Comparison of ENCODE assay signal across 12 cellular contexts in the genomic region with DNA sequence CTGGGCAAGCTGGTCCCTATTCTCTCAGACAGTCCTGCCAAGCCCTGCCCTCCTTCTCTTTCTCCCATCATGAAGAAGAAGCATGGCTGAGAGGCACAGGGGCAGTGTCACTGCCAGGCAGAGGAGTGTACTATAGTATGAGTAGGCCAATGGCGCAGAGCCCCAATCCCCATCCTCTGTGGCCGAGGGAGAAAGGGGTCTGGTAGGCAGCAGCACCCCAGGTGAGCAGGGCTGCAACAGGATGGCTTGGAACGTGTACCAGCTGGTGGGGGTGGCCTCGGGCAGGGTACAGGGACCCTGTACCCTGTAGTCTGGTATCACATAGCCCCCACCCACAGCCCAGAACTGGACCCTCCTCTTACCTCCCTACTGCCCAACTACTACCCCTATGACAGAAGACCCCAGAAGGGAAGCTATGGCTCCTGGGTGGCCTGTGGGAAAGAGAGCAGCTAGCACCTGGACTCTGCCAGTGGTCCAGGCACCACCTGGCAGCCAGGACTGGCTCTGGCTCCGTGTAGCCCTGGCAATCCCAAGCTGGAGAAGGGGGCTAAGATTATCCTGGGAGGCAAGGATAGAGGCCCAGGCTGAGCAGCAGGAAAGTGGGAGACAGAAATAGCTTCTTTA. TPM values are rescaled to one million over a fixed set of nuclear protein-coding genes. Genes with fewer than 3 reads are reported as not detected.
DNase-seq lines count a peak whose midpoint lies in the region; ATAC-seq and TF ChIP-seq lines count a peak whose summit lies in the region.
"Had no signal": no experiment of that assay in that cellular context is flagged by ENCODE, and none has a peak within 500 bp of the region (broad histone marks: within the 10 kb centered on the region; RNA-seq: fewer than 3 reads in every experiment).

No MANE protein-coding gene starts in this region.

- H3K4me1 ChIP-seq in CD4-positive, CD25-positive, alpha-beta regulatory T cell (ENCODE audit: control insufficient read depth, insufficient read depth, low read length, poor library complexity, severe bottlenecking), result peaks cover 54% of the 10 kb centered on the region
- H3K4me1 ChIP-seq in RWPE2 (ENCODE audit: insufficient read depth, poor library complexity, severe bottlenecking), result peaks cover 30% of the 10 kb centered on the region
- peaks cover 49 to 76% (median 73%) of the 10 kb centered on the region in 4 donors for H3K4me1 ChIP-seq in esophagus muscularis mucosa
- peaks cover 40% of the 10 kb centered on the region for H3K4me1 ChIP-seq in prostate gland (replicated peaks)

- H3K27me3 ChIP-seq in CD4-positive, CD25-positive, alpha-beta regulatory T cell (ENCODE audit: control insufficient read depth, insufficient read depth, low read length), result no peaks in the 10 kb centered on the region
- H3K27me3 ChIP-seq in RWPE2 (ENCODE audit: insufficient read depth, poor library complexity, severe bottlenecking) (no peaks in the 10 kb centered on the region), esophagus muscularis mucosa (no peaks in the 10 kb centered on the region), prostate gland (replicated peaks; ENCODE audit: insufficient read depth) (no peaks in the 10 kb centered on the region)

- H3K4me3 ChIP-seq in CD4-positive, CD25-positive, alpha-beta regulatory T cell (ENCODE audit: low read depth, low read length), result no peak overlapping the region
- H3K4me3 ChIP-seq in RWPE2 (ENCODE audit: severe bottlenecking), result no peak overlapping the region
- peak overlapping the region; percentile 39 to 97 (median 92) for H3K4me3 ChIP-seq in esophagus muscularis mucosa
- H3K4me3 ChIP-seq in prostate gland, result peak overlapping the region in 1 of 2 donors; percentile 13

- peaks cover 8 to 67% (median 23%) of the 10 kb centered on the region in 4 donors for H3K4me1 Mint-ChIP-seq in CD4-positive, CD25-positive, alpha-beta regulatory T cell

- TF ChIP-seq POLR2A in esophagus muscularis mucosa (IDR thresholded peaks at IDR 0.05; ENCODE audit: low read depth) (no peak), prostate gland (IDR thresholded peaks at IDR 0.05) (no peak)

- TF ChIP-seq EP300 in esophagus muscularis mucosa (IDR thresholded peaks at IDR 0.05), result no peak

- TF ChIP-seq CTCF in RWPE2 (IDR thresholded peaks at IDR 0.05; ENCODE audit: poor library complexity, severe bottlenecking) (no peak), esophagus muscularis mucosa (IDR thresholded peaks at IDR 0.05) (no peak), prostate gland (IDR thresholded peaks at IDR 0.05) (no peak)

- no peaks in the 10 kb centered on the region for H3K9me3 ChIP-seq in CD4-positive, CD25-positive, alpha-beta regulatory T cell (ENCODE audit: control insufficient read depth in 2 of 2, low read length in 2 of 2)
- H3K9me3 ChIP-seq in RWPE2 (ENCODE audit: severe bottlenecking) (no peaks in the 10 kb centered on the region), esophagus muscularis mucosa (no peaks in the 10 kb centered on the region), prostate gland (no peaks in the 10 kb centered on the region)

- no peak for ATAC-seq in CD4-positive, CD25-positive, alpha-beta regulatory T cell (ENCODE audit: low read depth in 2 of 2)
- ATAC-seq in RWPE2 (ENCODE audit: low read depth), result no peak
- ATAC-seq in HG03095 (IDR thresholded peaks at IDR 0.05; ENCODE audit: unreplicated experiment), result no peak

- peaks cover 0 to 2% (median 0%) of the 10 kb centered on the region in 7 donors for H3K9me3 Mint-ChIP-seq in CD4-positive, CD25-positive, alpha-beta regulatory T cell

- no peak overlapping the region for H3K27ac Mint-ChIP-seq in CD4-positive, CD25-positive, alpha-beta regulatory T cell

- H3K27ac ChIP-seq in CD4-positive, CD25-positive, alpha-beta regulatory T cell (ENCODE audit: insufficient read depth, low read length, poor library complexity, severe bottlenecking), result peak overlapping the region; percentile 67
- H3K27ac ChIP-seq in RWPE2 (ENCODE audit: poor library complexity, severe bottlenecking) (peak overlapping the region; percentile 69), esophagus muscularis mucosa (replicated peaks in 1 of 4) (peak overlapping the region; percentile 97 to 98 (median 98)), prostate gland (peak overlapping the region; percentile 84 to 94)

- H3K27me3 Mint-ChIP-seq in CD4-positive, CD25-positive, alpha-beta regulatory T cell, result no peaks in the 10 kb centered on the region

- intact Hi-C loops in esophagus muscularis mucosa (cut with DNase I), result no loop called here
- intact Hi-C loops in prostate gland (cut with DNase I), result no loop called here

- peak overlapping the region; percentile 55 to 93 (median 70) for H3K4me3 Mint-ChIP-seq in CD4-positive, CD25-positive, alpha-beta regulatory T cell

- no peak for DNase-seq in CD4-positive, CD25-positive, alpha-beta regulatory T cell
- DNase-seq in RWPE2 (ENCODE audit: low spot score) (no peak), esophagus muscularis mucosa (ENCODE audit: extremely low spot score) (no peak), prostate gland (ENCODE audit: low spot score) (no peak), NCI-H1048 (lab: John Stamatoyannopoulos, UW) (no peak), NCI-H2196 treated with DMSO at 0.1 percent for 48 hours (lab: John Stamatoyannopoulos, UW; ENCODE audit: unreplicated experiment) (no peak)
- DNase-seq in activated CD4-positive, alpha-beta T cell treated with anti-CD3 and anti-CD28 coated beads, Interleukin-2, amount 50 U/mL, for 48 hours, result no peak
- DNase-seq: DMS79, T-helper 9 cell had no signal

- H3K36me3 ChIP-seq in CD4-positive, CD25-positive, alpha-beta regulatory T cell (ENCODE audit: control insufficient read depth, insufficient read depth, low read length), result peaks cover 39% of the 10 kb centered on the region
- H3K36me3 ChIP-seq in RWPE2 (ENCODE audit: low read depth) (peaks cover 39% of the 10 kb centered on the region), esophagus muscularis mucosa (peaks cover 16 to 46% (median 43%) of the 10 kb centered on the region in 4 donors), prostate gland (peaks cover 14 to 23% of the 10 kb centered on the region in 2 donors)

- peaks cover 9% of the 10 kb centered on the region for H3K36me3 Mint-ChIP-seq in CD4-positive, CD25-positive, alpha-beta regulatory T cell

- WGBS in esophagus muscularis mucosa, result 63% methylated on average over 5 of the region's 5 CpGs
- 63% methylated on average over 5 of the region's 5 CpGs for WGBS in prostate gland

RNA-seq across cellular contexts. Expression of gene SMARCD2, which starts 4.4 kb away (rescaled TPM):
- total RNA-seq in CD4-positive, CD25-positive, alpha-beta regulatory T cell, result 132 TPM
- polyA plus RNA-seq in CD4-positive, CD25-positive, alpha-beta regulatory T cell, result 100 to 1,000 TPM; 104 to 149 (median 113) TPM
- total RNA-seq in esophagus muscularis mucosa (100 to 1,000 TPM; 112 to 136 (median 127) TPM), prostate gland (100 to 1,000 TPM; 182 to 247 TPM)

RNA-seq across cellular contexts. Expression of gene FTSJ3, which starts 10.6 kb away (rescaled TPM):
- 39.4 TPM for total RNA-seq in CD4-positive, CD25-positive, alpha-beta regulatory T cell
- polyA plus RNA-seq in CD4-positive, CD25-positive, alpha-beta regulatory T cell, result 10 to 100 TPM; 19.9 to 25.0 (median 23.1) TPM
- total RNA-seq in esophagus muscularis mucosa, result 10 to 100 TPM; 46.8 to 72.4 (median 56.2) TPM
- total RNA-seq in prostate gland, result 10 to 100 TPM; 29.4 to 46.6 TPM

RNA-seq across cellular contexts. Expression of gene PSMC5, which starts 10.8 kb away (rescaled TPM):
- total RNA-seq in CD4-positive, CD25-positive, alpha-beta regulatory T cell, result 84.8 TPM
- 100 to 1,000 TPM; 140 to 222 (median 169) TPM for polyA plus RNA-seq in CD4-positive, CD25-positive, alpha-beta regulatory T cell
- total RNA-seq in esophagus muscularis mucosa (100 to 1,000 TPM in 1 of 4 donors, 10 to 100 TPM in 3; 71.2 to 117 (median 92.1) TPM), prostate gland (100 to 1,000 TPM in 1 of 2 donors, 10 to 100 TPM in 1; 94.0 to 109 TPM)

RNA-seq across cellular contexts. Expression of gene CSH2, which starts 35.4 kb away (rescaled TPM):
- total RNA-seq in CD4-positive, CD25-positive, alpha-beta regulatory T cell, result 3.8 TPM
- polyA plus RNA-seq in CD4-positive, CD25-positive, alpha-beta regulatory T cell, result not detected
- total RNA-seq in esophagus muscularis mucosa (not detected), prostate gland (not detected)
- total RNA-seq: fibroblast of villous mesenchyme, occipital lobe had no signal

RNA-seq across cellular contexts. Expression of gene GH2, which starts 43.7 kb away (rescaled TPM):
- not detected for total RNA-seq in CD4-positive, CD25-positive, alpha-beta regulatory T cell
- polyA plus RNA-seq in CD4-positive, CD25-positive, alpha-beta regulatory T cell, result not detected
- not detected for total RNA-seq in esophagus muscularis mucosa
- total RNA-seq in prostate gland, result not detected
- total RNA-seq: fibroblast of villous mesenchyme, occipital lobe had no signal

Comparison
In these comparisons a context has a peak if more than half of its experiments do, and no peak if none do; other contexts are left out.
1. H3K4me3 ChIP-seq: peak in esophagus muscularis mucosa (4 of 4); none in CD4-positive, CD25-positive, alpha-beta regulatory T cell (single experiment) and RWPE2 (single experiment).
2. Peak in every context shown above with its lines, with median percentiles within 50 percentile points of each other: H3K27ac ChIP-seq.